In the genomic region with DNA sequence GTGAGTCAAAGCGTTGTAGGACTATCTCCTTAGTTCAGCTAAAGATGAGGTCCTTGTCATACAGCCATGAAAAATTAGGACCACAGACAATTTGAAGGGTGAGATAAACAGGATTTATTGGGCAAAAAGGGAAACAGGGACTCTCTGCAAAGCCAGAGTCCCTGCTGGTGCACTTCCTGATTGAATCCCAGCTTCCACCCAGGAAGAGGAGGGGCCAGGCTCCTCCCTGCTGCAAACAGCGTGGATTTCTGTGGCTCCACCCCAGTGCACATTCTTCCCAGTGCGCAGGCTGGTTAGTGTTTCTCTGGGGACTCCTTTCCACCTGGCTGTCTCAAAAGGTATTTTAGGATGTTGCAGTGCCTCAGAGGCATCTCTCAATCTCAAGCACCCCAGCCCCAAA, we compare ENCODE assay signal across 21 cellular contexts.
"Had no signal": no experiment of that assay in that cellular context is flagged by ENCODE, and none has a peak within 500 bp of the region (broad histone marks: within the 10 kb centered on the region; RNA-seq: fewer than 3 reads in every experiment).

No MANE protein-coding gene starts in this region.

- H3K4me3 ChIP-seq: breast epithelium, MG63, SJSA1 had no signal

- DNase-seq: activated CD4-positive, alpha-beta T cell treated with anti-CD3 and anti-CD28 coated beads for 48 hours; activated CD4-positive, alpha-beta T cell treated with anti-CD3 and anti-CD28 coated beads, Interleukin-2, amount 50 U/mL, for 4 hours; activated CD4-positive, CD25-positive, alpha-beta regulatory T cell treated with anti-CD3 and anti-CD28 coated beads, Interleukin-2, amount 50 U/mL, for 72 hours; activated CD8-positive, alpha-beta memory T cell treated with anti-CD3 and anti-CD28 coated beads, Interleukin-2, amount 10 ng/mL, durations not matched to agents 7 days and 5 days; activated effector memory CD4-positive, alpha-beta T cell treated with Interleukin-2 at 50 U/mL for 16 hours; activated naive CD4-positive, alpha-beta T cell; activated T-cell treated with anti-CD3 and anti-CD28 coated beads, Interleukin-2, amount 50 U/mL, for 24 hours; aorta; central memory CD4-positive, alpha-beta T cell; MG63; MV-4-11; NCI-H1092 treated with DMSO at 0.1 percent for 48 hours; NCI-H1417 treated with DMSO at 0.1 percent for 48 hours; NCI-H1694; NCI-H2029; NCI-H510A treated with DMSO at 0.1 percent for 48 hours; PC-3; SHP77 had no signal

- FAIRE-seq: RCC 7860 had no signal

- H3K27me3 ChIP-seq: breast epithelium, MG63, SJSA1 had no signal

- H3K27ac ChIP-seq: breast epithelium, SJSA1 had no signal

- H3K36me3 ChIP-seq: breast epithelium, MG63, SJSA1 had no signal

- H3K4me1 ChIP-seq: breast epithelium, SJSA1 had no signal

- H3K9me3 ChIP-seq: breast epithelium, MG63, SJSA1 had no signal
